ENCODE assay signal across 17 cellular contexts in genomic region chr4:88742561-88742960, GRCh38.
"Had no signal": no experiment of that assay in that cellular context is flagged by ENCODE, and none has a peak within 500 bp of the region (broad histone marks: within the 10 kb centered on the region; RNA-seq: fewer than 3 reads in every experiment).

No MANE protein-coding gene starts in this region.

- H3K9ac ChIP-seq: parathyroid adenoma had no signal

- H3K27ac ChIP-seq: cardiac muscle cell, parathyroid adenoma, spleen, upper lobe of right lung had no signal

- H3K27me3 ChIP-seq: cardiac muscle cell, spleen, upper lobe of right lung had no signal

- H3K4me3 ChIP-seq: cardiac muscle cell, lung, spleen, upper lobe of right lung had no signal

- DNase-seq: activated CD4-positive, alpha-beta T cell treated with anti-CD3 and anti-CD28 coated beads, Interleukin-2, amount 50 U/mL, for 1 hour; activated CD4-positive, CD25-positive, alpha-beta regulatory T cell treated with anti-CD3 and anti-CD28 coated beads, Interleukin-2, amount 50 U/mL, for 72 hours; activated CD8-positive, alpha-beta memory T cell treated with anti-CD3 and anti-CD28 coated beads, Interleukin-2, amount 50 U/mL, for 4 hours; effector memory CD8-positive, alpha-beta T cell; hippocampal formation; natural killer cell; spleen; stimulated activated CD8-positive, alpha-beta memory T cell treated with anti-CD3 and anti-CD28 coated beads, Interleukin-4, amount 100 ng/mL, for 48 hours; stimulated activated naive CD4-positive, alpha-beta T cell; T-cell; T-helper 9 cell; upper lobe of right lung had no signal

- ATAC-seq: effector memory CD8-positive, alpha-beta T cell; left lobe of liver; natural killer cell; sciatic nerve; T-cell; upper lobe of right lung had no signal

- H3K9me3 ChIP-seq: spleen, upper lobe of right lung had no signal
